In genomic region chr16:67191995-67192681, GRCh38 we compare ENCODE assay signal across 8 cellular contexts. TPM values are rescaled to one million over a fixed set of nuclear protein-coding genes. Genes with fewer than 3 reads are reported as not detected.
DNase-seq lines count a peak whose midpoint lies in the region; ATAC-seq, FAIRE-seq and TF ChIP-seq lines count a peak whose summit lies in the region.

A gene with protein sequence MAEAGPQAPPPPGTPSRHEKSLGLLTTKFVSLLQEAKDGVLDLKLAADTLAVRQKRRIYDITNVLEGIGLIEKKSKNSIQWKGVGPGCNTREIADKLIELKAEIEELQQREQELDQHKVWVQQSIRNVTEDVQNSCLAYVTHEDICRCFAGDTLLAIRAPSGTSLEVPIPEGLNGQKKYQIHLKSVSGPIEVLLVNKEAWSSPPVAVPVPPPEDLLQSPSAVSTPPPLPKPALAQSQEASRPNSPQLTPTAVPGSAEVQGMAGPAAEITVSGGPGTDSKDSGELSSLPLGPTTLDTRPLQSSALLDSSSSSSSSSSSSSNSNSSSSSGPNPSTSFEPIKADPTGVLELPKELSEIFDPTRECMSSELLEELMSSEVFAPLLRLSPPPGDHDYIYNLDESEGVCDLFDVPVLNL (plus strand): TSS chr16:67192155. CDS start chr16:67192228, 73 bp downstream.

- no peaks in the 10 kb centered on the region for H3K9me3 ChIP-seq in astrocyte (ENCODE audit: insufficient read depth, low read depth, low read length)

- peaks cover 15% of the 10 kb centered on the region for H3K4me1 ChIP-seq in astrocyte (ENCODE audit: insufficient read depth, low read length)

- no peaks in the 10 kb centered on the region for H3K9me3 Mint-ChIP-seq in astrocyte (ENCODE audit: unreplicated experiment)

- peak within 1 kb of the TSS; percentile 66 for H3K27ac Mint-ChIP-seq in astrocyte (ENCODE audit: unreplicated experiment)

- H3K4me2 ChIP-seq in astrocyte (ENCODE audit: low read length): peak within 1 kb of the TSS; percentile 95

- peak within 1 kb of the TSS; percentile 93 for H3K4me3 Mint-ChIP-seq in astrocyte (ENCODE audit: unreplicated experiment)

- peak within 1 kb of the TSS; percentile 53 for H3K27ac ChIP-seq in astrocyte (ENCODE audit: low read depth, low read length)

- H2AFZ ChIP-seq in astrocyte (ENCODE audit: low read depth, low read length): peak within 1 kb of the TSS; percentile 74

- no peak for TF ChIP-seq CTCF in astrocyte (IDR thresholded peaks at IDR 0.05; ENCODE audit: insufficient read depth, low read depth, low read length)

- peak; percentile 63 to 71 for DNase-seq in NCI-H187 (lab: John Stamatoyannopoulos, UW)
- peak; percentile 75 for DNase-seq in T-helper 22 cell (ENCODE audit: low read depth)
- peak; percentile 85 for DNase-seq in astrocyte (ENCODE audit: low read depth)
- DNase-seq in hepatic stellate cell (ENCODE audit: low spot score): peak; percentile 94
- peak; percentile 91 for DNase-seq in retina

- no peak for FAIRE-seq in astrocyte (lab: Jason Lieb, UNC)

- H3K27me3 ChIP-seq in astrocyte (ENCODE audit: insufficient read depth, low read length): no peaks in the 10 kb centered on the region

- peaks cover 17% of the 10 kb centered on the region for H3K4me1 Mint-ChIP-seq in astrocyte (ENCODE audit: low read depth, unreplicated experiment)

- H3K9ac ChIP-seq in astrocyte (ENCODE audit: low read length): peak within 1 kb of the TSS; percentile 93

- peaks cover 22% of the 10 kb centered on the region for H3K36me3 Mint-ChIP-seq in astrocyte (ENCODE audit: low read depth, unreplicated experiment)

- peak within 1 kb of the TSS; percentile 89 for H3K4me3 ChIP-seq in astrocyte (ENCODE audit: insufficient read depth, low read depth, low read length)

- no peaks in the 10 kb centered on the region for H3K27me3 Mint-ChIP-seq in astrocyte (ENCODE audit: low read depth, unreplicated experiment)

- peaks cover 30% of the 10 kb centered on the region for H3K36me3 ChIP-seq in astrocyte (ENCODE audit: insufficient read depth, low read length)

- ATAC-seq in GM18498 (IDR thresholded peaks at IDR 0.05; ENCODE audit: unreplicated experiment): peak; percentile 89
- peak; percentile 87 for ATAC-seq in HG02852 (IDR thresholded peaks at IDR 0.05; ENCODE audit: unreplicated experiment)
- ATAC-seq in HG03378 (IDR thresholded peaks at IDR 0.05; ENCODE audit: unreplicated experiment): no peak

- H4K20me1 ChIP-seq in astrocyte (ENCODE audit: insufficient read depth, low read length): peaks cover 45% of the 10 kb centered on the region

- peaks cover 40% of the 10 kb centered on the region for H3K79me2 ChIP-seq in astrocyte (ENCODE audit: insufficient read depth, low read length)

RNA-seq across cellular contexts. Expression of the gene that starts here (rescaled TPM):
- 44.7 and 51.2 TPM in 2 replicates for total RNA-seq in astrocyte
